In the genomic region with DNA sequence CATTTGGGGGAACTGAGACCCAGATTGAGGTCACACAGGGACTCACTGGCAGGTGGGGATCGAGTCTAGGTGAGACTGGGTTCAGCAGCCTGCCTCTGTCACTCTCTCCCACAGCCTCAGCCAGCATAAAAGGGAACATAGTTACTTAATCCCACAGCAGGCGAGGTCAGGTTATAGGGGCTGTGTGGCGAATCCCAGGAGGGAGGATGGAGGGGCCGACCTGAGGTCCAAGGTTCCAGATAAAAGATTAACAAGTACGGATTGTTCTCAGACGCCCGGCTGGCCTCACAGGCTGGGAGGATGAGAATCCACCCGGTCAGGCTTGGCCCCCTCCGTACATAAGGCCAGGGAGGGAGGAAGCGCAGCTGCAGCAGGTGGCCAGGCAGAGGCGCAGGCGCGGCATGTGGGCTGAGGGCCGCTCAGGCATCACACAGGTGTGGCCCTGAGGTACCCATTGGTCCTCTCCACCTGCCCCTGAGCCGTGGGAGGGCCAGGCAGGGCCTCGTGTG, we compare ENCODE assay signal across 8 cellular contexts. TPM values are rescaled to one million over a fixed set of nuclear protein-coding genes. Genes with fewer than 3 reads are reported as not detected.
DNase-seq lines count a peak whose midpoint lies in the region; ATAC-seq lines count a peak whose summit lies in the region.

No MANE protein-coding gene starts in this region.

- peak overlapping the region; percentile 93 for H3K4me3 Mint-ChIP-seq in activated CD4-positive, alpha-beta T cell treated with anti-CD3 and anti-CD28 coated beads, Interleukin-2, amount 10 ng/mL, durations not matched to agents 24 days and 14 days
- peak overlapping the region; percentile 92 for H3K4me3 Mint-ChIP-seq in activated naive CD4-positive, alpha-beta T cell treated with anti-CD3 and anti-CD28 coated beads, Interleukin-2, amount 10 ng/mL, durations not matched to agents 7 days and 5 days

- H3K27me3 Mint-ChIP-seq in activated CD4-positive, alpha-beta T cell treated with anti-CD3 and anti-CD28 coated beads, Interleukin-2, amount 10 ng/mL, durations not matched to agents 24 days and 14 days: no peaks in the 10 kb centered on the region
- H3K27me3 Mint-ChIP-seq in activated naive CD4-positive, alpha-beta T cell treated with anti-CD3 and anti-CD28 coated beads, Interleukin-2, amount 10 ng/mL, durations not matched to agents 7 days and 5 days: no peaks in the 10 kb centered on the region

- H3K27ac Mint-ChIP-seq in activated CD4-positive, alpha-beta T cell treated with anti-CD3 and anti-CD28 coated beads, Interleukin-2, amount 10 ng/mL, durations not matched to agents 24 days and 14 days: peak overlapping the region; percentile 96
- peak overlapping the region; percentile 100 for H3K27ac Mint-ChIP-seq in activated naive CD4-positive, alpha-beta T cell treated with anti-CD3 and anti-CD28 coated beads, Interleukin-2, amount 10 ng/mL, durations not matched to agents 7 days and 5 days

- DNase-seq in activated CD4-positive, alpha-beta T cell treated with anti-CD3 and anti-CD28 coated beads, Interleukin-2, amount 10 ng/mL, durations not matched to agents 24 days and 14 days: peak; percentile 80
- no peak for DNase-seq in activated CD4-positive, alpha-beta T cell treated with anti-CD3 and anti-CD28 coated beads for 1 hour
- DNase-seq in activated naive CD4-positive, alpha-beta T cell treated with anti-CD3 and anti-CD28 coated beads, Interleukin-2, amount 10 ng/mL, durations not matched to agents 7 days and 5 days: peak; percentile 58
- DNase-seq in stimulated activated naive CD8-positive, alpha-beta T cell treated with anti-CD3 and anti-CD28 coated beads, Interleukin-15, Interleukin-2, amounts not matched to agents 100 U/mL and 50 U/mL, for 24 hours: peak; percentile 50
- DNase-seq in glomerular visceral epithelial cell (ENCODE audit: extremely low spot score) (no peak), AG20443 (ENCODE audit: low spot score) (no peak), OCI-M2 (lab: John Stamatoyannopoulos, UW; ENCODE audit: unreplicated experiment) (no peak)

- CTCF ChIA-PET in activated naive CD4-positive, alpha-beta T cell treated with anti-CD3 and anti-CD28 coated beads, Interleukin-2, amount 10 ng/mL, durations not matched to agents 7 days and 5 days (lab: Charles Lee): interaction anchor here (1.2 to 1.6 kb wide), 2 partner anchors 36 to 47 kb away, joined by 3 to 8 read pairs; no protein-coding TSS in a partner anchor

- peaks cover 29% of the 10 kb centered on the region for H3K36me3 Mint-ChIP-seq in activated CD4-positive, alpha-beta T cell treated with anti-CD3 and anti-CD28 coated beads, Interleukin-2, amount 10 ng/mL, durations not matched to agents 24 days and 14 days (ENCODE audit: low read depth)
- peaks cover 56% of the 10 kb centered on the region for H3K36me3 Mint-ChIP-seq in activated naive CD4-positive, alpha-beta T cell treated with anti-CD3 and anti-CD28 coated beads, Interleukin-2, amount 10 ng/mL, durations not matched to agents 7 days and 5 days

- H3K4me1 Mint-ChIP-seq in activated CD4-positive, alpha-beta T cell treated with anti-CD3 and anti-CD28 coated beads, Interleukin-2, amount 10 ng/mL, durations not matched to agents 24 days and 14 days: peaks cover 62% of the 10 kb centered on the region
- H3K4me1 Mint-ChIP-seq in activated naive CD4-positive, alpha-beta T cell treated with anti-CD3 and anti-CD28 coated beads, Interleukin-2, amount 10 ng/mL, durations not matched to agents 7 days and 5 days: peaks cover 87% of the 10 kb centered on the region

- intact Hi-C loops in activated CD4-positive, alpha-beta T cell treated with anti-CD3 and anti-CD28 coated beads, Interleukin-2, amount 10 ng/mL, durations not matched to agents 24 days and 14 days (cut with micrococcal nuclease): no loop called here

- ATAC-seq in HG03159 (IDR thresholded peaks at IDR 0.05; ENCODE audit: unreplicated experiment): peak; percentile 34
- ATAC-seq in stimulated activated naive CD8-positive, alpha-beta T cell treated with anti-CD3 and anti-CD28 coated beads, Interleukin-15, Interleukin-2, amounts not matched to agents 100 U/mL and 50 U/mL, for 24 hours: no peak

- no peaks in the 10 kb centered on the region for H3K9me3 Mint-ChIP-seq in activated CD4-positive, alpha-beta T cell treated with anti-CD3 and anti-CD28 coated beads, Interleukin-2, amount 10 ng/mL, durations not matched to agents 24 days and 14 days
- no peaks in the 10 kb centered on the region for H3K9me3 Mint-ChIP-seq in activated naive CD4-positive, alpha-beta T cell treated with anti-CD3 and anti-CD28 coated beads, Interleukin-2, amount 10 ng/mL, durations not matched to agents 7 days and 5 days

RNA-seq across cellular contexts. Expression of a gene that starts 3.3 kb away (rescaled TPM):
- total RNA-seq in activated CD4-positive, alpha-beta T cell treated with anti-CD3 and anti-CD28 coated beads, Interleukin-2, amount 10 ng/mL, durations not matched to agents 24 days and 14 days: 38.3 and 40.9 TPM in 2 replicates

RNA-seq across cellular contexts. Expression of a gene that starts 34.2 kb away (rescaled TPM):
- 44.0 TPM in 2 replicates for total RNA-seq in activated CD4-positive, alpha-beta T cell treated with anti-CD3 and anti-CD28 coated beads, Interleukin-2, amount 10 ng/mL, durations not matched to agents 24 days and 14 days

Comparison
In these comparisons a context has a peak if more than half of its experiments do, and no peak if none do; other contexts are left out.
1. DNase-seq: peak in activated CD4-positive, alpha-beta T cell treated with anti-CD3 and anti-CD28 coated beads, Interleukin-2, amount 10 ng/mL, durations not matched to agents 24 days and 14 days (single experiment), activated naive CD4-positive, alpha-beta T cell treated with anti-CD3 and anti-CD28 coated beads, Interleukin-2, amount 10 ng/mL, durations not matched to agents 7 days and 5 days (single experiment) and stimulated activated naive CD8-positive, alpha-beta T cell treated with anti-CD3 and anti-CD28 coated beads, Interleukin-15, Interleukin-2, amounts not matched to agents 100 U/mL and 50 U/mL, for 24 hours (single experiment); none in activated CD4-positive, alpha-beta T cell treated with anti-CD3 and anti-CD28 coated beads for 1 hour (single experiment), glomerular visceral epithelial cell (single experiment), AG20443 (single experiment) and OCI-M2 (single experiment).